ENCODE assay signal across 14 cellular contexts in the genomic region with DNA sequence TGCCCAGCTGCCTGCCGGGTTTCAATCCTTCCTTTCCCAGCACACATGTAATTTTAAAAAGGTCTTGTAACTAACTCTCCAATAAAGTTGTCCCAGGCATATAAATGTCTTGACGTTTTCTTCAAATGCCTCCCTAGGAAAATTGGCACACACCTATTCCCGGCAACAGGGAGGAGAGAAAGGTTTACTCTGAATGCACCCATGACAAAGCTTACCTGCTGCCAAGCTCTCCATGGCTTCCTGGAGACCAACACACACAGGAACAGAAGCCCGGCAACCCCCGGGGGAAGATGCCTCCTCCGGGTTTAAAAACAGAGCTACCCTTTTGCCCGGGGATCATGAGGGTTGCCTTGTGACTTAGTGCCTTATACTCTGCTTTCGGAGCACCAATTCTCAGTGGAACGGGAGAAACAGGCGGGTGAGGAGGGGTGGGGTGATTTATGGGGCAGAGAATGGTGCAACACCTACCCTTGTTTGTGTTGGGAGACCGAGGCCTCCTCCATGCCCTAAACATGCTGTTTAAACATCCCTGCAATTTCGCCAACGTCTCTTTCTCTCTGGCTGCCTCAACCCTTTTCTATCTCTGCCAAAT. TPM values are rescaled to one million over a fixed set of nuclear protein-coding genes. Genes with fewer than 3 reads are reported as not detected.
"Had no signal": no experiment of that assay in that cellular context is flagged by ENCODE, and none has a peak within 500 bp of the region (broad histone marks: within the 10 kb centered on the region; RNA-seq: fewer than 3 reads in every experiment).

No MANE protein-coding gene starts in this region.

- H3K4me3 ChIP-seq: ascending aorta, breast epithelium, dorsolateral prefrontal cortex, left ventricle myocardium inferior, pancreas, tibial nerve had no signal

- ATAC-seq: stimulated activated memory B cell treated with anti-CD40 and anti-IgM and Interleukin-4, amounts not matched to agents 10 μg/mL and 1 μg/mL and 100 μg/mL, for 72 hours; T-helper 17 cell had no signal

- H3K4me1 ChIP-seq: ascending aorta, breast epithelium, left ventricle myocardium inferior, pancreas had no signal

- H3K27ac Mint-ChIP-seq: activated naive CD8-positive, alpha-beta T cell treated with anti-CD3 and anti-CD28 coated beads, Interleukin-2, amount 10 ng/mL, durations not matched to agents 7 days and 5 days; activated T-helper 1 cell treated with anti-CD3 and anti-CD28 coated beads, Interleukin-12 subunit alpha, Interleukin-12 subunit beta, Interleukin-2, Interleukin-4 antibody, amounts not matched to agents 30 ng/mL and 10 ng/mL and 1 ng/mL, durations not matched to agents 14 hours and 24 hours and 36 hours; stimulated activated memory B cell treated with anti-CD40 and anti-IgM and Interleukin-4, amounts not matched to agents 10 μg/mL and 1 μg/mL and 100 μg/mL, for 72 hours; T-helper 17 cell had no signal

- H3K4me1 Mint-ChIP-seq: stimulated activated memory B cell treated with anti-CD40 and anti-IgM and Interleukin-4, amounts not matched to agents 10 μg/mL and 1 μg/mL and 100 μg/mL, for 72 hours; T-helper 17 cell had no signal

- H3K27ac ChIP-seq: ascending aorta, breast epithelium, dorsolateral prefrontal cortex, left ventricle myocardium inferior, pancreas, tibial nerve, WERI-Rb-1 had no signal

- H3K4me3 Mint-ChIP-seq: activated naive CD8-positive, alpha-beta T cell treated with anti-CD3 and anti-CD28 coated beads, Interleukin-2, amount 10 ng/mL, durations not matched to agents 7 days and 5 days; activated T-helper 1 cell treated with anti-CD3 and anti-CD28 coated beads, Interleukin-12 subunit alpha, Interleukin-12 subunit beta, Interleukin-2, Interleukin-4 antibody, amounts not matched to agents 30 ng/mL and 10 ng/mL and 1 ng/mL, durations not matched to agents 14 hours and 24 hours and 36 hours; stimulated activated memory B cell treated with anti-CD40 and anti-IgM and Interleukin-4, amounts not matched to agents 10 μg/mL and 1 μg/mL and 100 μg/mL, for 72 hours; T-helper 17 cell had no signal

- H3K9me3 Mint-ChIP-seq: activated naive CD8-positive, alpha-beta T cell treated with anti-CD3 and anti-CD28 coated beads, Interleukin-2, amount 10 ng/mL, durations not matched to agents 7 days and 5 days; activated T-helper 1 cell treated with anti-CD3 and anti-CD28 coated beads, Interleukin-12 subunit alpha, Interleukin-12 subunit beta, Interleukin-2, Interleukin-4 antibody, amounts not matched to agents 30 ng/mL and 10 ng/mL and 1 ng/mL, durations not matched to agents 14 hours and 24 hours and 36 hours; stimulated activated memory B cell treated with anti-CD40 and anti-IgM and Interleukin-4, amounts not matched to agents 10 μg/mL and 1 μg/mL and 100 μg/mL, for 72 hours had no signal

- DNase-seq: activated CD4-positive, alpha-beta T cell treated with anti-CD3 and anti-CD28 coated beads for 4 hours; activated naive CD4-positive, alpha-beta T cell; activated naive CD8-positive, alpha-beta T cell treated with anti-CD3 and anti-CD28 coated beads, Interleukin-2, amount 10 ng/mL, durations not matched to agents 7 days and 5 days; dorsolateral prefrontal cortex; left ventricle myocardium inferior; pancreas; stimulated activated CD4-positive, alpha-beta T cell treated with anti-CD3 and anti-CD28 coated beads, Interleukin-2, amount 100 ng/mL, for 48 hours; T-helper 17 cell; WERI-Rb-1 had no signal

- H3K36me3 ChIP-seq: ascending aorta, breast epithelium, left ventricle myocardium inferior, pancreas, tibial nerve, WERI-Rb-1 had no signal

- H3K27me3 ChIP-seq: ascending aorta, pancreas had no signal

- H3K27me3 Mint-ChIP-seq: stimulated activated memory B cell treated with anti-CD40 and anti-IgM and Interleukin-4, amounts not matched to agents 10 μg/mL and 1 μg/mL and 100 μg/mL, for 72 hours; T-helper 17 cell had no signal

- H3K9me3 ChIP-seq: ascending aorta, breast epithelium, left ventricle myocardium inferior, pancreas, tibial nerve had no signal

- H3K36me3 Mint-ChIP-seq: activated naive CD8-positive, alpha-beta T cell treated with anti-CD3 and anti-CD28 coated beads, Interleukin-2, amount 10 ng/mL, durations not matched to agents 7 days and 5 days; stimulated activated memory B cell treated with anti-CD40 and anti-IgM and Interleukin-4, amounts not matched to agents 10 μg/mL and 1 μg/mL and 100 μg/mL, for 72 hours had no signal

RNA-seq across cellular contexts. Expression of gene GYG2, which starts 4.8 kb away (rescaled TPM):
- total RNA-seq: activated naive CD8-positive, alpha-beta T cell treated with anti-CD3 and anti-CD28 coated beads, Interleukin-2, amount 10 ng/mL, durations not matched to agents 7 days and 5 days; activated T-helper 1 cell treated with anti-CD3 and anti-CD28 coated beads, Interleukin-12 subunit alpha, Interleukin-12 subunit beta, Interleukin-2, Interleukin-4 antibody, amounts not matched to agents 30 ng/mL and 10 ng/mL and 1 ng/mL, durations not matched to agents 14 hours and 24 hours and 36 hours; T-helper 17 cell had no signal
